In the genomic region with DNA sequence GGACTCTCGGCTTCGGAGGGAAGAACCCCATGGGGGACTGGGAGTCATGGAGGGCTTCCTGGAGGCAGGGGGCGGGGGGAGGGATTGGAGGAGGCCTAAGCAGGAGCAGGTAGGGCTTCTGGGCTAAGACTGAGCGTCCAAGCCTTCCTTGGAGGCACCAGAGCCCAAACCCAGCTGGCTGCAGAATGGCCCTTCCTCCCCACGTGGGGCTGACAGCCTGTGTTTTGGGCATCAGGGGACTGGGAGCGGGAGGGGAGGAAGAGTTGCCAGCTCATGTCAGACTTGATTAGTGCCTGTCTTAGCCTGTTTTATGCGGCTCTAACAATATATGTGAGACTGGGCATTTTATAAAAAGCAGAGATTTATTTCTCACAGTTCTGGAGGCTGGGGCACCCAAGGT, we compare ENCODE assay signal across 35 cellular contexts. TPM values are rescaled to one million over a fixed set of nuclear protein-coding genes. Genes with fewer than 3 reads are reported as not detected.
"Had no signal": no experiment of that assay in that cellular context is flagged by ENCODE, and none has a peak within 500 bp of the region (broad histone marks: within the 10 kb centered on the region; RNA-seq: fewer than 3 reads in every experiment).

No MANE protein-coding gene starts in this region.

- H3K4me1 ChIP-seq: ascending aorta had no signal

- H3K27ac Mint-ChIP-seq: activated B cell treated with CpG ODN at 0.5 μM for 24 hours; activated CD4-positive, alpha-beta memory T cell treated with anti-CD3 and anti-CD28 coated beads for 36 hours; activated CD4-positive, alpha-beta T cell treated with anti-CD3 and anti-CD28 coated beads, Interleukin-2, amount 10 ng/mL, durations not matched to agents 24 days and 14 days; activated CD8-positive, alpha-beta T cell treated with anti-CD3 and anti-CD28 coated beads for 36 hours; activated naive CD4-positive, alpha-beta T cell treated with anti-CD3 and anti-CD28 coated beads, Interleukin-2, amount 10 ng/mL, durations not matched to agents 7 days and 5 days; activated naive CD4-positive, alpha-beta T cell treated with anti-CD3 and anti-CD28 coated beads, Interleukin-2, amount 50 U/mL, for 24 hours; activated naive CD8-positive, alpha-beta T cell; activated naive CD8-positive, alpha-beta T cell treated with anti-CD3 and anti-CD28 coated beads, Interleukin-2, amount 10 ng/mL, durations not matched to agents 7 days and 5 days; activated naive CD8-positive, alpha-beta T cell treated with anti-CD3 and anti-CD28 coated beads, Interleukin-2, amount 50 U/mL, for 24 hours; activated T-helper 2 cell treated with anti-CD3 and anti-CD28 coated beads, Interferon-gamma antibody, Interleukin-2, Interleukin-4, amounts not matched to agents 10 μg/mL and 5 μg/mL and 100 μg/mL, durations not matched to agents 14 hours and 24 hours and 36 hours; T-helper 1 cell treated with Interleukin-12 subunit alpha and Interleukin-12 subunit beta and Interleukin-4 antibody, amounts not matched to agents 30 μg/mL and 1 μg/mL, for 36 hours; T-helper 2 cell treated with Interferon-gamma antibody and Interleukin-4, amounts not matched to agents 5 μg/mL and 100 μg/mL, for 36 hours had no signal

- H3K27me3 Mint-ChIP-seq: activated B cell treated with CpG ODN at 0.5 μM for 24 hours; activated CD4-positive, alpha-beta T cell treated with anti-CD3 and anti-CD28 coated beads, Interleukin-2, amount 10 ng/mL, durations not matched to agents 24 days and 14 days; activated CD8-positive, alpha-beta T cell treated with anti-CD3 and anti-CD28 coated beads for 36 hours; activated naive CD4-positive, alpha-beta T cell treated with anti-CD3 and anti-CD28 coated beads, Interleukin-2, amount 10 ng/mL, durations not matched to agents 7 days and 5 days; activated naive CD4-positive, alpha-beta T cell treated with anti-CD3 and anti-CD28 coated beads, Interleukin-2, amount 50 U/mL, for 24 hours; activated naive CD8-positive, alpha-beta T cell; activated naive CD8-positive, alpha-beta T cell treated with anti-CD3 and anti-CD28 coated beads, Interleukin-2, amount 10 ng/mL, durations not matched to agents 7 days and 5 days; activated naive CD8-positive, alpha-beta T cell treated with anti-CD3 and anti-CD28 coated beads, Interleukin-2, amount 50 U/mL, for 24 hours had no signal

- DNase-seq: activated B cell treated with CpG ODN at 0.5 μM for 24 hours; activated CD4-positive, alpha-beta memory T cell treated with anti-CD3 and anti-CD28 coated beads for 36 hours; activated CD4-positive, alpha-beta T cell treated with anti-CD3 and anti-CD28 coated beads for 4 hours; activated CD4-positive, alpha-beta T cell treated with anti-CD3 and anti-CD28 coated beads, Interleukin-2, amount 10 ng/mL, durations not matched to agents 24 days and 14 days; activated CD4-positive, alpha-beta T cell treated with anti-CD3 and anti-CD28 coated beads, Interleukin-2, amount 50 U/mL, for 1 hour; activated CD4-positive, alpha-beta T cell treated with anti-CD3 and anti-CD28 coated beads, Interleukin-2, amount 50 U/mL, for 4 hours; activated CD4-positive, CD25-positive, alpha-beta regulatory T cell treated with anti-CD3 and anti-CD28 coated beads, Interleukin-2, amount 50 U/mL, for 72 hours; activated CD8-positive, alpha-beta memory T cell treated with anti-CD3 and anti-CD28 coated beads, Interleukin-2, amount 50 U/mL, for 4 hours; activated CD8-positive, alpha-beta T cell treated with anti-CD3 and anti-CD28 coated beads for 36 hours; activated effector memory CD4-positive, alpha-beta T cell treated with Interleukin-2 at 50 U/mL for 16 hours; activated gamma-delta T cell; activated naive CD4-positive, alpha-beta T cell treated with anti-CD3 and anti-CD28 coated beads, Interleukin-2, amount 10 ng/mL, durations not matched to agents 7 days and 5 days; activated naive CD4-positive, alpha-beta T cell treated with Interleukin-2 at 50 U/mL for 16 hours; activated naive CD8-positive, alpha-beta T cell treated with anti-CD3 and anti-CD28 coated beads, Interleukin-2, amount 10 ng/mL, durations not matched to agents 7 days and 5 days; activated naive CD8-positive, alpha-beta T cell treated with anti-CD3 and anti-CD28 coated beads, Interleukin-2, amount 50 U/mL, for 24 hours; activated T-cell treated with anti-CD3 and anti-CD28 coated beads for 4 hours; activated T-cell treated with anti-CD3 and anti-CD28 coated beads, Interleukin-2, amount 50 U/mL, for 1 hour; activated T-cell treated with anti-CD3 and anti-CD28 coated beads, Interleukin-2, amount 50 U/mL, for 4 hours; amygdala; anterior cingulate cortex; caudate nucleus; SW 1271; T-helper 1 cell; T-helper 2 cell; T-helper 9 cell had no signal

- H3K4me3 ChIP-seq: ascending aorta, cardiac muscle cell had no signal

- H3K9me3 Mint-ChIP-seq: activated B cell treated with CpG ODN at 0.5 μM for 24 hours; activated CD4-positive, alpha-beta memory T cell treated with anti-CD3 and anti-CD28 coated beads for 36 hours; activated CD4-positive, alpha-beta T cell treated with anti-CD3 and anti-CD28 coated beads, Interleukin-2, amount 10 ng/mL, durations not matched to agents 24 days and 14 days; activated CD8-positive, alpha-beta T cell treated with anti-CD3 and anti-CD28 coated beads for 36 hours; activated naive CD4-positive, alpha-beta T cell treated with anti-CD3 and anti-CD28 coated beads, Interleukin-2, amount 10 ng/mL, durations not matched to agents 7 days and 5 days; activated naive CD4-positive, alpha-beta T cell treated with anti-CD3 and anti-CD28 coated beads, Interleukin-2, amount 50 U/mL, for 24 hours; activated naive CD8-positive, alpha-beta T cell treated with anti-CD3 and anti-CD28 coated beads, Interleukin-2, amount 10 ng/mL, durations not matched to agents 7 days and 5 days; activated naive CD8-positive, alpha-beta T cell treated with anti-CD3 and anti-CD28 coated beads, Interleukin-2, amount 50 U/mL, for 24 hours; activated T-cell treated with anti-CD3 and anti-CD28 coated beads, Interleukin-2, amount 50 U/mL, for 4 hours; activated T-helper 2 cell treated with anti-CD3 and anti-CD28 coated beads, Interferon-gamma antibody, Interleukin-2, Interleukin-4, amounts not matched to agents 10 μg/mL and 5 μg/mL and 100 μg/mL, durations not matched to agents 14 hours and 24 hours and 36 hours; T-helper 1 cell treated with Interleukin-12 subunit alpha and Interleukin-12 subunit beta and Interleukin-4 antibody, amounts not matched to agents 30 μg/mL and 1 μg/mL, for 36 hours; T-helper 2 cell treated with Interferon-gamma antibody and Interleukin-4, amounts not matched to agents 5 μg/mL and 100 μg/mL, for 36 hours had no signal

- H3K4me1 Mint-ChIP-seq: activated B cell treated with CpG ODN at 0.5 μM for 24 hours; activated CD4-positive, alpha-beta T cell treated with anti-CD3 and anti-CD28 coated beads, Interleukin-2, amount 10 ng/mL, durations not matched to agents 24 days and 14 days; activated naive CD4-positive, alpha-beta T cell treated with anti-CD3 and anti-CD28 coated beads, Interleukin-2, amount 10 ng/mL, durations not matched to agents 7 days and 5 days; activated naive CD4-positive, alpha-beta T cell treated with anti-CD3 and anti-CD28 coated beads, Interleukin-2, amount 50 U/mL, for 24 hours; activated naive CD8-positive, alpha-beta T cell treated with anti-CD3 and anti-CD28 coated beads, Interleukin-2, amount 10 ng/mL, durations not matched to agents 7 days and 5 days; activated naive CD8-positive, alpha-beta T cell treated with anti-CD3 and anti-CD28 coated beads, Interleukin-2, amount 50 U/mL, for 24 hours had no signal

- H3K27me3 ChIP-seq: ascending aorta, cardiac muscle cell had no signal

- H3K4me3 Mint-ChIP-seq: activated B cell treated with CpG ODN at 0.5 μM for 24 hours; activated CD4-positive, alpha-beta memory T cell treated with anti-CD3 and anti-CD28 coated beads for 36 hours; activated CD4-positive, alpha-beta T cell treated with anti-CD3 and anti-CD28 coated beads, Interleukin-2, amount 10 ng/mL, durations not matched to agents 24 days and 14 days; activated CD8-positive, alpha-beta T cell treated with anti-CD3 and anti-CD28 coated beads for 36 hours; activated naive CD4-positive, alpha-beta T cell treated with anti-CD3 and anti-CD28 coated beads, Interleukin-2, amount 10 ng/mL, durations not matched to agents 7 days and 5 days; activated naive CD4-positive, alpha-beta T cell treated with anti-CD3 and anti-CD28 coated beads, Interleukin-2, amount 50 U/mL, for 24 hours; activated naive CD8-positive, alpha-beta T cell; activated naive CD8-positive, alpha-beta T cell treated with anti-CD3 and anti-CD28 coated beads, Interleukin-2, amount 10 ng/mL, durations not matched to agents 7 days and 5 days; activated naive CD8-positive, alpha-beta T cell treated with anti-CD3 and anti-CD28 coated beads, Interleukin-2, amount 50 U/mL, for 24 hours; activated T-cell treated with anti-CD3 and anti-CD28 coated beads, Interleukin-2, amount 50 U/mL, for 4 hours; T-helper 1 cell treated with Interleukin-12 subunit alpha and Interleukin-12 subunit beta and Interleukin-4 antibody, amounts not matched to agents 30 μg/mL and 1 μg/mL, for 36 hours; T-helper 2 cell treated with Interferon-gamma antibody and Interleukin-4, amounts not matched to agents 5 μg/mL and 100 μg/mL, for 36 hours had no signal

- H3K36me3 Mint-ChIP-seq: activated CD4-positive, alpha-beta memory T cell treated with anti-CD3 and anti-CD28 coated beads for 36 hours; activated naive CD4-positive, alpha-beta T cell treated with anti-CD3 and anti-CD28 coated beads, Interleukin-2, amount 10 ng/mL, durations not matched to agents 7 days and 5 days; activated naive CD4-positive, alpha-beta T cell treated with anti-CD3 and anti-CD28 coated beads, Interleukin-2, amount 50 U/mL, for 24 hours; activated naive CD8-positive, alpha-beta T cell; activated naive CD8-positive, alpha-beta T cell treated with anti-CD3 and anti-CD28 coated beads, Interleukin-2, amount 10 ng/mL, durations not matched to agents 7 days and 5 days; brain had no signal

- H3K9me3 ChIP-seq: ascending aorta had no signal

- ATAC-seq: activated CD8-positive, alpha-beta T cell treated with anti-CD3 and anti-CD28 coated beads for 36 hours; activated naive CD8-positive, alpha-beta T cell treated with anti-CD3 and anti-CD28 coated beads, Interleukin-2, amount 50 U/mL, for 24 hours; activated T-cell treated with anti-CD3 and anti-CD28 coated beads, Interleukin-2, amount 50 U/mL, for 4 hours had no signal

- H3K27ac ChIP-seq: ascending aorta, cardiac muscle cell, VCaP had no signal

- H3K36me3 ChIP-seq: ascending aorta, cardiac muscle cell had no signal

RNA-seq across cellular contexts. Expression of a gene that starts 38.9 kb away (rescaled TPM):
- total RNA-seq: activated B cell treated with CpG ODN at 0.5 μM for 24 hours; activated CD4-positive, alpha-beta memory T cell treated with anti-CD3 and anti-CD28 coated beads for 36 hours; activated CD4-positive, alpha-beta T cell treated with anti-CD3 and anti-CD28 coated beads, Interleukin-2, amount 10 ng/mL, durations not matched to agents 24 days and 14 days; activated CD8-positive, alpha-beta memory T cell treated with anti-CD3 and anti-CD28 coated beads for 36 hours; activated naive CD8-positive, alpha-beta T cell treated with anti-CD3 and anti-CD28 coated beads, Interleukin-2, amount 10 ng/mL, durations not matched to agents 7 days and 5 days; activated T-helper 2 cell treated with anti-CD3 and anti-CD28 coated beads, Interferon-gamma antibody, Interleukin-2, Interleukin-4, amounts not matched to agents 10 μg/mL and 5 μg/mL and 100 μg/mL, durations not matched to agents 14 hours and 24 hours and 36 hours; cardiac muscle cell had no signal
- polyA plus RNA-seq: cardiac muscle cell had no signal
